In genomic region chr2:169799555-169799954, GRCh38 we compare ENCODE assay signal across 8 cellular contexts. TPM values are rescaled to one million over a fixed set of nuclear protein-coding genes. Genes with fewer than 3 reads are reported as not detected.
DNase-seq lines count a peak whose midpoint lies in the region; ATAC-seq and FAIRE-seq lines count a peak whose summit lies in the region.

No MANE protein-coding gene starts in this region.

- H3K9ac ChIP-seq in iPS-18a (ENCODE audit: low read length): peak overlapping the region; percentile 95

- peak in 1 of 3 donors; percentile 51 for DNase-seq in CD4-positive, CD25-positive, alpha-beta regulatory T cell
- DNase-seq in HT-29 (ENCODE audit: low spot score): peak; percentile 53
- DNase-seq in activated T-helper 2 cell treated with anti-CD3 and anti-CD28 coated beads, Interferon-gamma antibody, Interleukin-2, Interleukin-4, amounts not matched to agents 10 μg/mL and 5 μg/mL and 100 μg/mL, durations not matched to agents 14 hours and 24 hours and 36 hours (ENCODE audit: low spot score): no peak
- DNase-seq in stimulated activated naive CD8-positive, alpha-beta T cell treated with anti-CD3 and anti-CD28 coated beads, Interleukin-15, Interleukin-2, amounts not matched to agents 100 U/mL and 50 U/mL, for 24 hours: no peak
- DNase-seq in D341Med (ENCODE audit: low spot score): no peak
- DNase-seq in GM19239 (ENCODE audit: insufficient read length, low spot score): no peak

- intact Hi-C loops in activated T-helper 2 cell treated with anti-CD3 and anti-CD28 coated beads, Interferon-gamma antibody, Interleukin-2, Interleukin-4, amounts not matched to agents 10 μg/mL and 5 μg/mL and 100 μg/mL, durations not matched to agents 14 hours and 24 hours and 36 hours (cut with micrococcal nuclease): loop anchor here (1.0 to 10.0 kb wide), 4 partner anchors 25 to 435 kb away; partner anchors contain the start of genes FASTKD1, LRP2 and METTL5

- H3K27me3 Mint-ChIP-seq in CD4-positive, CD25-positive, alpha-beta regulatory T cell: peaks cover 17% of the 10 kb centered on the region
- H3K27me3 Mint-ChIP-seq in activated T-helper 2 cell treated with anti-CD3 and anti-CD28 coated beads, Interferon-gamma antibody, Interleukin-2, Interleukin-4, amounts not matched to agents 10 μg/mL and 5 μg/mL and 100 μg/mL, durations not matched to agents 14 hours and 24 hours and 36 hours (ENCODE audit: low read depth): peaks cover 3% of the 10 kb centered on the region

- peak overlapping the region; percentile 95 for H3K4me3 ChIP-seq in CD4-positive, CD25-positive, alpha-beta regulatory T cell (ENCODE audit: low read depth, low read length)
- peak overlapping the region; percentile 98 for H3K4me3 ChIP-seq in iPS-18a (ENCODE audit: low read length)

- peaks cover 10% of the 10 kb centered on the region for H3K36me3 Mint-ChIP-seq in CD4-positive, CD25-positive, alpha-beta regulatory T cell
- peaks cover 25% of the 10 kb centered on the region for H3K36me3 Mint-ChIP-seq in activated T-helper 2 cell treated with anti-CD3 and anti-CD28 coated beads, Interferon-gamma antibody, Interleukin-2, Interleukin-4, amounts not matched to agents 10 μg/mL and 5 μg/mL and 100 μg/mL, durations not matched to agents 14 hours and 24 hours and 36 hours (ENCODE audit: low read depth)

- no peaks in the 10 kb centered on the region for H3K9me3 ChIP-seq in CD4-positive, CD25-positive, alpha-beta regulatory T cell (ENCODE audit: control insufficient read depth in 2 of 2, low read length in 2 of 2)
- H3K9me3 ChIP-seq in iPS-18a (ENCODE audit: control insufficient read depth, low read depth, low read length): no peaks in the 10 kb centered on the region

- H3K36me3 ChIP-seq in CD4-positive, CD25-positive, alpha-beta regulatory T cell (ENCODE audit: control insufficient read depth, insufficient read depth, low read length): peaks cover 18% of the 10 kb centered on the region
- peaks cover 20% of the 10 kb centered on the region for H3K36me3 ChIP-seq in iPS-18a (ENCODE audit: control insufficient read depth, low read depth, low read length)

- H3K4me1 ChIP-seq in CD4-positive, CD25-positive, alpha-beta regulatory T cell (ENCODE audit: control insufficient read depth, insufficient read depth, low read length, poor library complexity, severe bottlenecking): peaks cover 35% of the 10 kb centered on the region
- peaks cover 9% of the 10 kb centered on the region for H3K4me1 ChIP-seq in iPS-18a (ENCODE audit: control insufficient read depth, low read depth, low read length)

- H3K27ac Mint-ChIP-seq in CD4-positive, CD25-positive, alpha-beta regulatory T cell: peak overlapping the region; percentile 69 to 96 (median 92)
- peak overlapping the region; percentile 85 for H3K27ac Mint-ChIP-seq in activated T-helper 2 cell treated with anti-CD3 and anti-CD28 coated beads, Interferon-gamma antibody, Interleukin-2, Interleukin-4, amounts not matched to agents 10 μg/mL and 5 μg/mL and 100 μg/mL, durations not matched to agents 14 hours and 24 hours and 36 hours

- no peak for ATAC-seq in CD4-positive, CD25-positive, alpha-beta regulatory T cell (ENCODE audit: low read depth in 2 of 2)
- ATAC-seq in stimulated activated naive CD8-positive, alpha-beta T cell treated with anti-CD3 and anti-CD28 coated beads, Interleukin-15, Interleukin-2, amounts not matched to agents 100 U/mL and 50 U/mL, for 24 hours: peak; percentile 4
- ATAC-seq in HG02798 (IDR thresholded peaks at IDR 0.05; ENCODE audit: poor library complexity, unreplicated experiment): no peak

- peaks cover 6 to 45% (median 22%) of the 10 kb centered on the region in 4 donors for H3K4me1 Mint-ChIP-seq in CD4-positive, CD25-positive, alpha-beta regulatory T cell
- peaks cover 12% of the 10 kb centered on the region for H3K4me1 Mint-ChIP-seq in activated T-helper 2 cell treated with anti-CD3 and anti-CD28 coated beads, Interferon-gamma antibody, Interleukin-2, Interleukin-4, amounts not matched to agents 10 μg/mL and 5 μg/mL and 100 μg/mL, durations not matched to agents 14 hours and 24 hours and 36 hours (ENCODE audit: low read depth)

- peak overlapping the region; percentile 93 for H3K27ac ChIP-seq in CD4-positive, CD25-positive, alpha-beta regulatory T cell (ENCODE audit: insufficient read depth, low read length, poor library complexity, severe bottlenecking)
- peak overlapping the region; percentile 86 for H3K27ac ChIP-seq in iPS-18a (ENCODE audit: low read length)

- peaks cover 2% of the 10 kb centered on the region for H3K27me3 ChIP-seq in CD4-positive, CD25-positive, alpha-beta regulatory T cell (ENCODE audit: control insufficient read depth, insufficient read depth, low read length)
- H3K27me3 ChIP-seq in iPS-18a (ENCODE audit: control insufficient read depth, insufficient read depth, low read length): no peaks in the 10 kb centered on the region

- H3K9me3 Mint-ChIP-seq in CD4-positive, CD25-positive, alpha-beta regulatory T cell: peaks cover 0 to 4% (median 0%) of the 10 kb centered on the region in 7 donors
- no peaks in the 10 kb centered on the region for H3K9me3 Mint-ChIP-seq in activated T-helper 2 cell treated with anti-CD3 and anti-CD28 coated beads, Interferon-gamma antibody, Interleukin-2, Interleukin-4, amounts not matched to agents 10 μg/mL and 5 μg/mL and 100 μg/mL, durations not matched to agents 14 hours and 24 hours and 36 hours

- no peak for FAIRE-seq in GM19239 (lab: Jason Lieb, UNC)

- peak overlapping the region; percentile 90 to 96 (median 93) for H3K4me3 Mint-ChIP-seq in CD4-positive, CD25-positive, alpha-beta regulatory T cell
- H3K4me3 Mint-ChIP-seq in activated T-helper 2 cell treated with anti-CD3 and anti-CD28 coated beads, Interferon-gamma antibody, Interleukin-2, Interleukin-4, amounts not matched to agents 10 μg/mL and 5 μg/mL and 100 μg/mL, durations not matched to agents 14 hours and 24 hours and 36 hours (ENCODE audit: low read depth): peak overlapping the region; percentile 86

RNA-seq across cellular contexts. Expression of gene SSB, which starts 0.9 kb away (rescaled TPM):
- total RNA-seq in CD4-positive, CD25-positive, alpha-beta regulatory T cell: 82.0 TPM
- 100 to 1,000 TPM; 106 to 146 (median 127) TPM for polyA plus RNA-seq in CD4-positive, CD25-positive, alpha-beta regulatory T cell
- total RNA-seq in HT-29 (2014; rRNA removed; shearing (Covaris generic)): 77.5 and 83.2 TPM in 2 replicates
- total RNA-seq in activated T-helper 2 cell treated with anti-CD3 and anti-CD28 coated beads, Interferon-gamma antibody, Interleukin-2, Interleukin-4, amounts not matched to agents 10 μg/mL and 5 μg/mL and 100 μg/mL, durations not matched to agents 14 hours and 24 hours and 36 hours: 99.7 and 111 TPM in 2 replicates

RNA-seq across cellular contexts. Expression of gene METTL5, which starts 25.1 kb away (rescaled TPM):
- total RNA-seq in CD4-positive, CD25-positive, alpha-beta regulatory T cell: 26.7 TPM
- polyA plus RNA-seq in CD4-positive, CD25-positive, alpha-beta regulatory T cell: 100 to 1,000 TPM; 113 to 142 (median 137) TPM
- total RNA-seq in HT-29 (2014; rRNA removed; shearing (Covaris generic)): 35.8 and 43.2 TPM in 2 replicates
- 88.2 and 95.2 TPM in 2 replicates for total RNA-seq in activated T-helper 2 cell treated with anti-CD3 and anti-CD28 coated beads, Interferon-gamma antibody, Interleukin-2, Interleukin-4, amounts not matched to agents 10 μg/mL and 5 μg/mL and 100 μg/mL, durations not matched to agents 14 hours and 24 hours and 36 hours

RNA-seq across cellular contexts. Expression of gene UBR3, which starts 27.7 kb away (rescaled TPM):
- 45.1 TPM for total RNA-seq in CD4-positive, CD25-positive, alpha-beta regulatory T cell
- polyA plus RNA-seq in CD4-positive, CD25-positive, alpha-beta regulatory T cell: 10 to 100 TPM in 1 of 4 donors, 1 to 10 TPM in 3; 8.1 to 10.0 (median 9.2) TPM
- total RNA-seq in HT-29 (2014; rRNA removed; shearing (Covaris generic)): 9.6 and 11.4 TPM in 2 replicates
- total RNA-seq in activated T-helper 2 cell treated with anti-CD3 and anti-CD28 coated beads, Interferon-gamma antibody, Interleukin-2, Interleukin-4, amounts not matched to agents 10 μg/mL and 5 μg/mL and 100 μg/mL, durations not matched to agents 14 hours and 24 hours and 36 hours: 29.3 and 30.7 TPM in 2 replicates
